4 cellular contexts compared by ENCODE assay signal in genomic region chr12:50422855-50423254, GRCh38. TPM values are rescaled to one million over a fixed set of nuclear protein-coding genes. Genes with fewer than 3 reads are reported as not detected.
"Had no signal": no experiment of that assay in that cellular context is flagged by ENCODE, and none has a peak within 500 bp of the region (broad histone marks: within the 10 kb centered on the region; RNA-seq: fewer than 3 reads in every experiment).

No MANE protein-coding gene starts in this region.

RNA-seq across cellular contexts. Expression of gene FAM186A, which starts 26.4 kb away (rescaled TPM):
- total RNA-seq: LHCN-M2, M059J, MCF 10A, NCI-H460 had no signal
